ENCODE assay signal across 1 cellular context in the genomic region with DNA sequence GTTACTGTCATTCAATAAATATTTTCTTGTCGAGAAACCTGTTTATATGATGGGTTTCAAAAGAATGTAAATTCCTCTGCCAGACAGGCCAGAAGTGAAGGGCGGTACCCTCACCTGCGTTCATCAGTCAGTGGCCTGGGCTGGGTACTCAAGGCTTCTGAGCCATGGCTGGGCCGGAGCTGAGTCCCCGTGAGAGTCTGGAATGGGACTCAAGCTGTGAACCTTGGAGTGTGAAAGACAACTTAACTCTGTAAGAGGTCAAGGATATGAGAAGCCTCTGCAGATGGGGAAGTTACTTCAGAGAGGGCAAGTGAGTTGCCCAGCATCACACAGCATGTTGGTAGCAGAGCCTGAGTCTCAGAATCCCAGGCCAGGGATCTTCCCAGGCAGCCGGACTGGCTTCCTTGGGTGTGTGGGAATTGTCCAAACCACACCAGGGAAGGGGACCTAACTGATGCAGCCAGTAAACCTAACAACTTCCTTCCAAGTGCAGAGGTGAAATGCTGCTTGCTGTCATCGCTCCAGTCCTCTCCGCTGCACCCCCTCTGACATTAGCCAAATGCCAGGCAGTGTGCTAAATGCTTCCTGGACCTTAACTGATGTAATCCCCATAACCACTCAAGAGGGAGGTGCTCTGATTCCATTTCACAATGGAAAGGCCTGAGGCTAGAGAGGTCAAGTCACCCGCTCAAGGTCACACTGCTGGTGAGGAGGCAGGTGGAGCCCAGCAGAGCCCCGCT.
A peak's percentile ranks its signal among the peaks of the same experiment; 100 is the strongest.
TF ChIP-seq lines count a peak whose summit lies in the region.

No MANE protein-coding gene starts in this region.

TF ChIP-seq in HepG2, 621 proteins besides CTCF, POLR2A, EP300 and RAD21 (continued from another document):
- TF ChIP-seq ZNF768 (CRISPR knock-in tag; IDR thresholded peaks at IDR 0.05): peak; percentile 87
- TF ChIP-seq, protein P1, sequence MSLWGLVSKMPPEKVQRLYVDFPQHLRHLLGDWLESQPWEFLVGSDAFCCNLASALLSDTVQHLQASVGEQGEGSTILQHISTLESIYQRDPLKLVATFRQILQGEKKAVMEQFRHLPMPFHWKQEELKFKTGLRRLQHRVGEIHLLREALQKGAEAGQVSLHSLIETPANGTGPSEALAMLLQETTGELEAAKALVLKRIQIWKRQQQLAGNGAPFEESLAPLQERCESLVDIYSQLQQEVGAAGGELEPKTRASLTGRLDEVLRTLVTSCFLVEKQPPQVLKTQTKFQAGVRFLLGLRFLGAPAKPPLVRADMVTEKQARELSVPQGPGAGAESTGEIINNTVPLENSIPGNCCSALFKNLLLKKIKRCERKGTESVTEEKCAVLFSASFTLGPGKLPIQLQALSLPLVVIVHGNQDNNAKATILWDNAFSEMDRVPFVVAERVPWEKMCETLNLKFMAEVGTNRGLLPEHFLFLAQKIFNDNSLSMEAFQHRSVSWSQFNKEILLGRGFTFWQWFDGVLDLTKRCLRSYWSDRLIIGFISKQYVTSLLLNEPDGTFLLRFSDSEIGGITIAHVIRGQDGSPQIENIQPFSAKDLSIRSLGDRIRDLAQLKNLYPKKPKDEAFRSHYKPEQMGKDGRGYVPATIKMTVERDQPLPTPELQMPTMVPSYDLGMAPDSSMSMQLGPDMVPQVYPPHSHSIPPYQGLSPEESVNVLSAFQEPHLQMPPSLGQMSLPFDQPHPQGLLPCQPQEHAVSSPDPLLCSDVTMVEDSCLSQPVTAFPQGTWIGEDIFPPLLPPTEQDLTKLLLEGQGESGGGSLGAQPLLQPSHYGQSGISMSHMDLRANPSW (CRISPR knock-in tag; IDR thresholded peaks at IDR 0.05; ENCODE audit: borderline replicate concordance): no peak
- TF ChIP-seq, protein P2, sequence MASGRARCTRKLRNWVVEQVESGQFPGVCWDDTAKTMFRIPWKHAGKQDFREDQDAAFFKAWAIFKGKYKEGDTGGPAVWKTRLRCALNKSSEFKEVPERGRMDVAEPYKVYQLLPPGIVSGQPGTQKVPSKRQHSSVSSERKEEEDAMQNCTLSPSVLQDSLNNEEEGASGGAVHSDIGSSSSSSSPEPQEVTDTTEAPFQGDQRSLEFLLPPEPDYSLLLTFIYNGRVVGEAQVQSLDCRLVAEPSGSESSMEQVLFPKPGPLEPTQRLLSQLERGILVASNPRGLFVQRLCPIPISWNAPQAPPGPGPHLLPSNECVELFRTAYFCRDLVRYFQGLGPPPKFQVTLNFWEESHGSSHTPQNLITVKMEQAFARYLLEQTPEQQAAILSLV (CRISPR knock-in tag; IDR thresholded peaks at IDR 0.05; ENCODE audit: borderline replicate concordance): no peak
